In the genomic region with DNA sequence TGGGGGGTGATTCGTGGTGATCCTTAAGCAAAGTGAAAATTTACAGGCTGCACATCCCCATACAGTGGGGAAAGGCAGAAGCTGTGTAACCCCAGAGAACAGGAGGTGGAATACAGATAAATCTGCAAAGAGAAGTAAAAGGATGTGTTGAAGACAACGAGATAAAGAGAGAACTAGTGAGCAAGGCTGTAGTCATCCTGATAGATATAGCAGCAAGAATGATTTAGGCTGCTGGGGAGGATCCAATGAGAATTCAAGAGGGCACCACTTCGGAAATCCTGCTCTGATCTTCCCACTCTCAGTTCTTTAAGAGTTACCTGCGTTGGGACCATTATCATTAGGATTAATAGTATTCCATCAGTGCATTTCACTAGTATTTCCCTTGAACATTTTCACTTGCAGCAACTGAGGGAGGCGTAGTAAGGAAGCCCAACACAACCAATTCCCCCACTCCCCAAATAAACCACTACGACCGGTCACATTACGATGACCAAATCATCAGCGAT, we compare ENCODE assay signal across 9 cellular contexts. TPM values are rescaled to one million over a fixed set of nuclear protein-coding genes. Genes with fewer than 3 reads are reported as not detected.
DNase-seq lines count a peak whose midpoint lies in the region; ATAC-seq, FAIRE-seq and TF ChIP-seq lines count a peak whose summit lies in the region.
"Had no signal": no experiment of that assay in that cellular context is flagged by ENCODE, and none has a peak within 500 bp of the region (broad histone marks: within the 10 kb centered on the region; RNA-seq: fewer than 3 reads in every experiment).

A gene (minus strand): TSS at position 178 of the 506 bp plus-strand sequence.

- TF ChIP-seq CTCF in astrocyte of the spinal cord (IDR thresholded peaks at IDR 0.05; ENCODE audit: low read depth, low read length) (no peak), kidney epithelial cell (IDR thresholded peaks at IDR 0.05; ENCODE audit: insufficient read depth, low read length, poor library complexity, severe bottlenecking) (no peak), transverse colon (IDR thresholded peaks at IDR 0.05) (no peak)

- intact Hi-C loops in transverse colon (cut with DNase I; ENCODE audit: low total_unique reads): no loop called here

- H3K27ac ChIP-seq in transverse colon: peak within 1 kb of the TSS; percentile 64 to 83 (median 72)

- WGBS in transverse colon (ENCODE audit: low coverage in 1 of 2), 2 donors: 5 to 6% methylated on average over 9 of the region's 9 CpGs

- peaks cover 0 to 11% (median 8%) of the 10 kb centered on the region in 4 donors for H3K4me1 ChIP-seq in transverse colon

- H3K27me3 ChIP-seq in kidney epithelial cell (ENCODE audit: control insufficient read depth, insufficient read depth, low read length) (peaks cover 3% of the 10 kb centered on the region), transverse colon (peaks cover 29% of the 10 kb centered on the region)

- TF ChIP-seq POLR2A in transverse colon (IDR thresholded peaks at IDR 0.05): no peak
- TF ChIP-seq POLR2A in GM12891 (IDR thresholded peaks at IDR 0.05; ENCODE audit: low read depth, low read length): no peak

- TF ChIP-seq EP300 in transverse colon (IDR thresholded peaks at IDR 0.05; ENCODE audit: low read depth): no peak

- in situ Hi-C loops in astrocyte of the spinal cord (cut with HindIII; ENCODE audit: low sequenced_read_pairs) (no loop called here), transverse colon (cut with MboI; ENCODE audit: low pct_ligation_motif_present in 1 of 4, low pct_unique_long_range_greater_than_20kb in 1 of 4, low sequenced_read_pairs in 3 of 4) (no loop called here)

- no peak for FAIRE-seq in GM12891 (lab: Jason Lieb, UNC)

- H3K9me3 ChIP-seq in transverse colon: no peaks in the 10 kb centered on the region

- DNase-seq in NCI-H345 treated with DMSO at 0.1 percent for 48 hours (lab: John Stamatoyannopoulos, UW; ENCODE audit: unreplicated experiment) (peak; percentile 50), NCI-H345 (lab: John Stamatoyannopoulos, UW) (no peak), astrocyte of the spinal cord (ENCODE audit: low read depth, low spot score) (peak; percentile 8), kidney epithelial cell (ENCODE audit: low read depth) (no peak), transverse colon (no peak), GM12891 (ENCODE audit: insufficient read length, low spot score) (no peak), NCI-H2081 treated with DMSO at 0.1 percent for 48 hours (lab: John Stamatoyannopoulos, UW) (no peak)

- peak within 1 kb of the TSS; percentile 38 for H3K4me3 ChIP-seq in astrocyte of the spinal cord (ENCODE audit: low read depth, low read length)
- H3K4me3 ChIP-seq in kidney epithelial cell (ENCODE audit: low read depth, low read length): peak within 1 kb of the TSS; percentile 51
- peak within 1 kb of the TSS; percentile 22 to 62 (median 42) for H3K4me3 ChIP-seq in transverse colon

- ATAC-seq in HG03439 (IDR thresholded peaks at IDR 0.05; ENCODE audit: unreplicated experiment): no peak

- H3K36me3 ChIP-seq in kidney epithelial cell (ENCODE audit: control insufficient read depth, insufficient read depth, low read length) (no peaks in the 10 kb centered on the region), transverse colon (no peaks in the 10 kb centered on the region)

TF ChIP-seq in GM12891, 5 proteins besides CTCF, POLR2A, EP300 and RAD21:
- TF ChIP-seq TAF1 (IDR thresholded peaks at IDR 0.05; ENCODE audit: low read depth, low read length): no peak
- no peak for TF ChIP-seq PAX5 (IDR thresholded peaks at IDR 0.05; ENCODE audit: insufficient read depth, low read length, severe bottlenecking)
- no peak for TF ChIP-seq POLR2AphosphoS5 (IDR thresholded peaks at IDR 0.05; ENCODE audit: low read depth, low read length)
- no peak for TF ChIP-seq SPI1 (IDR thresholded peaks at IDR 0.05; ENCODE audit: low read depth, low read length)
- no peak for TF ChIP-seq POU2F2 (IDR thresholded peaks at IDR 0.05; ENCODE audit: low read depth, low read length)

RNA-seq across cellular contexts. Expression of the gene that starts here (rescaled TPM):
- total RNA-seq in kidney epithelial cell (0.04 TPM in 1 of 2 replicates, not detected in the other), transverse colon (10 to 100 TPM in 2 of 4 donors, 1 to 10 TPM in 2; 5.0 to 30.3 (median 14.1) TPM)
- not detected for polyA plus RNA-seq in GM12891 (2012; ENCODE audit: low read depth, missing spikeins)
- total RNA-seq: pulmonary artery endothelial cell had no signal

Comparison
In these comparisons a context has a peak if more than half of its experiments do, and no peak if none do; other contexts are left out.
1. DNase-seq: peak in NCI-H345 treated with DMSO at 0.1 percent for 48 hours (single experiment) and astrocyte of the spinal cord (single experiment); none in NCI-H345 (single experiment), kidney epithelial cell (single experiment), transverse colon (single experiment), GM12891 (single experiment) and NCI-H2081 treated with DMSO at 0.1 percent for 48 hours (single experiment).
2. Peak in every context shown above with its lines, with median percentiles within 50 percentile points of each other: H3K4me3 ChIP-seq.